ENCODE assay signal across 1 cellular context in genomic region chr1:209123601-209124000, GRCh38.
TF ChIP-seq lines count a peak whose summit lies in the region.

No MANE protein-coding gene starts in this region.

TF ChIP-seq in H1, 55 proteins besides CTCF, POLR2A, EP300 and RAD21:
- TF ChIP-seq CHD7 (IDR thresholded peaks at IDR 0.05; ENCODE audit: insufficient replicate concordance, low read length) (no peak), CEBPB (IDR thresholded peaks at IDR 0.05; ENCODE audit: low read depth, low read length) (no peak)
- TF ChIP-seq, protein P1, sequence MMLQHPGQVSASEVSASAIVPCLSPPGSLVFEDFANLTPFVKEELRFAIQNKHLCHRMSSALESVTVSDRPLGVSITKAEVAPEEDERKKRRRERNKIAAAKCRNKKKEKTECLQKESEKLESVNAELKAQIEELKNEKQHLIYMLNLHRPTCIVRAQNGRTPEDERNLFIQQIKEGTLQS (IDR thresholded peaks at IDR 0.05; ENCODE audit: insufficient read depth, low read depth, low read length) = no peak
